In genomic region chr11:9624448-9624847, GRCh38 we compare ENCODE assay signal across 1 cellular context.
TF ChIP-seq lines count a peak whose summit lies in the region.

No MANE protein-coding gene starts in this region.

TF ChIP-seq in GM23338, 12 proteins besides CTCF, POLR2A, EP300 and RAD21 (continued from another document):
- no peak for TF ChIP-seq ZNF462 (CRISPR knock-in tag; IDR thresholded peaks at IDR 0.05)
- no peak for TF ChIP-seq EZH2 (IDR thresholded peaks at IDR 0.05; ENCODE audit: low read depth, unreplicated experiment)
- no peak for TF ChIP-seq JUNB (IDR thresholded peaks at IDR 0.05; ENCODE audit: unreplicated experiment)
- no peak for TF ChIP-seq REST (IDR thresholded peaks at IDR 0.05; ENCODE audit: unreplicated experiment)
- no peak for TF ChIP-seq ZNF114 (CRISPR knock-in tag; IDR thresholded peaks at IDR 0.05)
- no peak for TF ChIP-seq POLR2AphosphoS5 (IDR thresholded peaks at IDR 0.05; ENCODE audit: low read depth)
- TF ChIP-seq NANOG (IDR thresholded peaks at IDR 0.05; ENCODE audit: borderline replicate concordance), result no peak
- no peak for TF ChIP-seq EZH2phosphoT487 (IDR thresholded peaks at IDR 0.05; ENCODE audit: unreplicated experiment)
- TF ChIP-seq ZNF331 (CRISPR knock-in tag; IDR thresholded peaks at IDR 0.05; ENCODE audit: low read depth), result no peak
